In genomic region chr14:105398726-105399440, GRCh38 we compare ENCODE assay signal across 8 cellular contexts. TPM values are rescaled to one million over a fixed set of nuclear protein-coding genes. Genes with fewer than 3 reads are reported as not detected.
A peak's percentile ranks its signal among the peaks of the same experiment; 100 is the strongest.
DNase-seq lines count a peak whose midpoint lies in the region; ATAC-seq, FAIRE-seq and TF ChIP-seq lines count a peak whose summit lies in the region.

No MANE protein-coding gene starts in this region.

- H3K4me3 ChIP-seq in CD4-positive, CD25-positive, alpha-beta regulatory T cell (ENCODE audit: low read depth, low read length): no peak overlapping the region
- H3K4me3 ChIP-seq in SK-N-SH (ENCODE audit: low read depth in 2 of 2, low read length in 1 of 2) (peak overlapping the region; percentile 60 to 80), ectodermal cell (ENCODE audit: insufficient read depth, low read depth, low read length) (peak overlapping the region; percentile 53), mucosa of descending colon (peak overlapping the region; percentile 63)

- peak overlapping the region; percentile 73 to 86 (median 84) for H3K27ac Mint-ChIP-seq in CD4-positive, CD25-positive, alpha-beta regulatory T cell

- peak overlapping the region; percentile 96; the same call in 1 of the 2 replicates for H2AFZ ChIP-seq in SK-N-SH (ENCODE audit: low read depth)

- no peaks in the 10 kb centered on the region for H3K9me2 ChIP-seq in SK-N-SH

- 8% methylated on average over 11 of the region's 40 CpGs for WGBS in SK-N-SH (ENCODE audit: low lambda C conversion rate)
- 49 to 50% methylated on average over 40 of the region's 40 CpGs for WGBS in ectodermal cell, 2 experiments

- H3K9me3 ChIP-seq in CD4-positive, CD25-positive, alpha-beta regulatory T cell (ENCODE audit: control insufficient read depth in 2 of 2, low read length in 2 of 2): no peaks in the 10 kb centered on the region
- H3K9me3 ChIP-seq in SK-N-SH (peaks cover 3% of the 10 kb centered on the region; the same call in 1 of the 2 replicates), ectodermal cell (ENCODE audit: control insufficient read depth, low read length) (peaks cover 8% of the 10 kb centered on the region), mucosa of descending colon (no peaks in the 10 kb centered on the region)

- H3K4me1 ChIP-seq in CD4-positive, CD25-positive, alpha-beta regulatory T cell (ENCODE audit: control insufficient read depth, insufficient read depth, low read length, poor library complexity, severe bottlenecking): peaks cover 25% of the 10 kb centered on the region
- H3K4me1 ChIP-seq in SK-N-SH (ENCODE audit: control insufficient read depth in 1 of 2, insufficient read depth in 2 of 2, low read depth in 1 of 2, low read length in 1 of 2) (peaks cover 0 to 19% of the 10 kb centered on the region in 2 experiments; a peak in 1 of 4 replicates), ectodermal cell (ENCODE audit: control insufficient read depth, insufficient read depth, low read length) (no peaks in the 10 kb centered on the region), mucosa of descending colon (ENCODE audit: low read depth) (peaks cover 10% of the 10 kb centered on the region)

- peaks cover 14% of the 10 kb centered on the region; the same call in 1 of the 2 replicates for H3K79me2 ChIP-seq in SK-N-SH (ENCODE audit: insufficient read depth)

- H3K4me1 Mint-ChIP-seq in CD4-positive, CD25-positive, alpha-beta regulatory T cell: peaks cover 0 to 24% (median 3%) of the 10 kb centered on the region in 4 donors

- H3K36me3 Mint-ChIP-seq in CD4-positive, CD25-positive, alpha-beta regulatory T cell: peaks cover 19% of the 10 kb centered on the region

- H3K36me3 ChIP-seq in CD4-positive, CD25-positive, alpha-beta regulatory T cell (ENCODE audit: control insufficient read depth, insufficient read depth, low read length): peaks cover 7% of the 10 kb centered on the region
- H3K36me3 ChIP-seq in SK-N-SH (replicated peaks in 1 of 2; ENCODE audit: control insufficient read depth in 1 of 2, insufficient read depth in 2 of 2, low read length in 1 of 2): peaks cover 10 to 11% of the 10 kb centered on the region in 2 experiments
- H3K36me3 ChIP-seq in ectodermal cell (ENCODE audit: control insufficient read depth, insufficient read depth, low read length): peaks cover 22% of the 10 kb centered on the region
- no peaks in the 10 kb centered on the region for H3K36me3 ChIP-seq in mucosa of descending colon (ENCODE audit: low read depth)

- H3K9me3 Mint-ChIP-seq in CD4-positive, CD25-positive, alpha-beta regulatory T cell: peaks cover 0 to 13% (median 3%) of the 10 kb centered on the region in 7 donors

- POLR2A ChIA-PET in SK-N-SH (lab: Yijun Ruan, JAX): interaction anchor here (0.6 to 2.5 kb wide), 3 partner anchors 12 to 322 kb away, joined by 3 to 8 read pairs (median 5); no protein-coding TSS in a partner anchor

- intact Hi-C loops in mucosa of descending colon (cut with DNase I, micrococcal nuclease): no loop called here

- H3F3A ChIP-seq in SK-N-SH (replicated peaks; ENCODE audit: insufficient read depth): no peaks in the 10 kb centered on the region

- peak overlapping the region; percentile 73 for H3K27ac ChIP-seq in CD4-positive, CD25-positive, alpha-beta regulatory T cell (ENCODE audit: insufficient read depth, low read length, poor library complexity, severe bottlenecking)
- H3K27ac ChIP-seq in SK-N-SH (ENCODE audit: low read depth in 2 of 2, low read length in 1 of 2) (peak overlapping the region; percentile 39 to 91), ectodermal cell (ENCODE audit: insufficient read depth, low read depth, low read length, poor library complexity, severe bottlenecking) (no peak overlapping the region)

- TF ChIP-seq CTCF in SK-N-SH (IDR thresholded peaks at IDR 0.05) (no peak), mucosa of descending colon (IDR thresholded peaks at IDR 0.05) (no peak)

- no peaks in the 10 kb centered on the region for H3K27me3 ChIP-seq in CD4-positive, CD25-positive, alpha-beta regulatory T cell (ENCODE audit: control insufficient read depth, insufficient read depth, low read length)
- H3K27me3 ChIP-seq in SK-N-SH (ENCODE audit: insufficient read depth) (no peaks in the 10 kb centered on the region), ectodermal cell (ENCODE audit: control insufficient read depth, insufficient read depth, low read length, poor library complexity, severe bottlenecking) (no peaks in the 10 kb centered on the region)

- H3K9ac ChIP-seq in SK-N-SH: peak overlapping the region; percentile 83

- peak; percentile 82 for FAIRE-seq in GM19239 (lab: Jason Lieb, UNC)

- CTCF ChIA-PET in SK-N-SH (lab: Yijun Ruan, JAX): interaction anchor here (0.7 to 1.8 kb wide), 6 partner anchors 15 to 129 kb away, joined by 3 to 9 read pairs (median 3); no protein-coding TSS in a partner anchor

- TF ChIP-seq RAD21 in SK-N-SH (IDR thresholded peaks at IDR 0.05; ENCODE audit: low read length): no peak

- H3K4me3 Mint-ChIP-seq in CD4-positive, CD25-positive, alpha-beta regulatory T cell: peak overlapping the region; percentile 79 to 84 (median 82)

- no peak for TF ChIP-seq EP300 in SK-N-SH (IDR thresholded peaks at IDR 0.05; ENCODE audit: borderline replicate concordance in 1 of 2, low read depth in 1 of 2, low read length in 1 of 2)

- peak in 1 of 3 donors; percentile 69 for DNase-seq in CD4-positive, CD25-positive, alpha-beta regulatory T cell
- DNase-seq in GM19239 (ENCODE audit: insufficient read length, low spot score) (peak; percentile 68), SK-N-SH (peak; percentile 90), mucosa of descending colon (peak in 1 of 3 donors; percentile 33), SW 1271 (lab: John Stamatoyannopoulos, UW) (no peak), hepatic stellate cell (ENCODE audit: low spot score) (no peak)

- no peaks in the 10 kb centered on the region for H4K20me1 ChIP-seq in SK-N-SH (ENCODE audit: insufficient read depth)

- H3K27me3 Mint-ChIP-seq in CD4-positive, CD25-positive, alpha-beta regulatory T cell: no peaks in the 10 kb centered on the region

- H3K4me2 ChIP-seq in SK-N-SH: peak overlapping the region; percentile 99

- ATAC-seq in CD4-positive, CD25-positive, alpha-beta regulatory T cell (ENCODE audit: low read depth in 2 of 2): peak; percentile 29 to 35
- ATAC-seq in HG03457 (IDR thresholded peaks at IDR 0.05; ENCODE audit: unreplicated experiment): peak; percentile 30
- ATAC-seq in mucosa of descending colon: peak; percentile 58

TF ChIP-seq in SK-N-SH, 30 proteins besides CTCF, POLR2A, EP300 and RAD21:
- TF ChIP-seq, protein P1, sequence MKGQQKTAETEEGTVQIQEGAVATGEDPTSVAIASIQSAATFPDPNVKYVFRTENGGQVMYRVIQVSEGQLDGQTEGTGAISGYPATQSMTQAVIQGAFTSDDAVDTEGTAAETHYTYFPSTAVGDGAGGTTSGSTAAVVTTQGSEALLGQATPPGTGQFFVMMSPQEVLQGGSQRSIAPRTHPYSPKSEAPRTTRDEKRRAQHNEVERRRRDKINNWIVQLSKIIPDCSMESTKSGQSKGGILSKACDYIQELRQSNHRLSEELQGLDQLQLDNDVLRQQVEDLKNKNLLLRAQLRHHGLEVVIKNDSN (IDR thresholded peaks at IDR 0.05; ENCODE audit: borderline replicate concordance, low read depth): no peak
- 0 out of 2 replicates have a peak, but pooled peaks have one; percentile 49 for TF ChIP-seq FOXJ3 (CRISPR knock-in tag; IDR thresholded peaks at IDR 0.05)

RNA-seq across cellular contexts. Expression of gene TEX22, which starts 0.5 kb away (rescaled TPM):
- total RNA-seq in CD4-positive, CD25-positive, alpha-beta regulatory T cell: 3.1 TPM
- polyA plus RNA-seq in CD4-positive, CD25-positive, alpha-beta regulatory T cell: under 1 TPM; 0.11 to 0.31 (median 0.21) TPM
- 0.26 and 0.29 TPM in 2 replicates for polyA plus RNA-seq in SK-N-SH (2012; rRNA removed)
- polyA plus RNA-seq in SK-N-SH (2012; cell fraction: cytosol; rRNA removed): 0.04 and 0.35 TPM in 2 replicates
- polyA plus RNA-seq in SK-N-SH (2012; cell fraction: nucleus; rRNA removed): 2.6 TPM in 2 replicates
- 0.85 TPM for polyA plus RNA-seq in ectodermal cell (2013, experiment 1 of 4)
- 0.80 TPM for polyA plus RNA-seq in ectodermal cell (2013, experiment 2 of 4)
- 0.75 TPM for polyA plus RNA-seq in ectodermal cell (2013, experiment 3 of 4)
- polyA plus RNA-seq in ectodermal cell (2013, experiment 4 of 4): 1.7 TPM
- total RNA-seq in mucosa of descending colon: 1 to 10 TPM in 1 of 3 donors, under 1 TPM in 2; 0.84 to 2.0 (median 0.95) TPM

RNA-seq across cellular contexts. Expression of gene MTA1, which starts 20.7 kb away (rescaled TPM):
- 123 TPM for total RNA-seq in CD4-positive, CD25-positive, alpha-beta regulatory T cell
- 1 to 10 TPM; 2.5 to 3.1 (median 3.0) TPM for polyA plus RNA-seq in CD4-positive, CD25-positive, alpha-beta regulatory T cell
- polyA plus RNA-seq in SK-N-SH (2012; rRNA removed): 74.8 and 96.3 TPM in 2 replicates
- 45.4 and 60.6 TPM in 2 replicates for polyA plus RNA-seq in SK-N-SH (2012; cell fraction: cytosol; rRNA removed)
- polyA plus RNA-seq in SK-N-SH (2012; cell fraction: nucleus; rRNA removed): 499 and 721 TPM in 2 replicates
- polyA plus RNA-seq in ectodermal cell (2013, experiment 1 of 4): 210 TPM
- 189 TPM for polyA plus RNA-seq in ectodermal cell (2013, experiment 2 of 4)
- polyA plus RNA-seq in ectodermal cell (2013, experiment 3 of 4): 170 TPM
- 178 TPM for polyA plus RNA-seq in ectodermal cell (2013, experiment 4 of 4)
- 100 to 1,000 TPM in 1 of 3 donors, 10 to 100 TPM in 2; 76.4 to 105 (median 79.7) TPM for total RNA-seq in mucosa of descending colon

Comparison
In these comparisons a context has a peak if more than half of its experiments do, and no peak if none do; other contexts are left out.
1. DNase-seq: peak in GM19239 (single experiment) and SK-N-SH (single experiment); none in SW 1271 (0 of 2) and hepatic stellate cell (single experiment).
2. Peak in every context shown above with its lines, with median percentiles within 50 percentile points of each other: ATAC-seq.